Comparison of ENCODE assay signal across 15 cellular contexts in genomic region chr12:108532061-108532848, GRCh38. TPM values are rescaled to one million over a fixed set of nuclear protein-coding genes. Genes with fewer than 3 reads are reported as not detected.
DNase-seq lines count a peak whose midpoint lies in the region; TF ChIP-seq lines count a peak whose summit lies in the region.
"Had no signal": no experiment of that assay in that cellular context is flagged by ENCODE, and none has a peak within 500 bp of the region (broad histone marks: within the 10 kb centered on the region; RNA-seq: fewer than 3 reads in every experiment).

No MANE protein-coding gene starts in this region.

- CTCF ChIA-PET in HEK293 (lab: Yijun Ruan, JAX), result interaction anchor here (0.6 to 1.8 kb wide), 5 partner anchors 9 to 542 kb away, joined by 3 to 8 read pairs (median 4); no protein-coding TSS in a partner anchor

- POLR2A ChIA-PET in HEK293 (lab: Yijun Ruan, JAX), result interaction anchor here (0.6 to 1.3 kb wide), 3 partner anchors 17 to 28 kb away, joined by 3 to 7 read pairs (median 3); partner anchors contain the start of genes FICD and SART3

- H3K4me3 Mint-ChIP-seq in osteocyte (ENCODE audit: unreplicated experiment), result no peak overlapping the region
- H3K4me3 Mint-ChIP-seq: neural crest cell had no signal

- H3K27me3 Mint-ChIP-seq in osteocyte (ENCODE audit: unreplicated experiment), result no peaks in the 10 kb centered on the region

- H3K4me3 ChIP-seq in HEK293 (ENCODE audit: low read depth, low read length), result no peak overlapping the region
- H3K4me3 ChIP-seq: Peyer's patch, right atrium auricular region had no signal

- no peaks in the 10 kb centered on the region for H3K9me3 Mint-ChIP-seq in osteocyte (ENCODE audit: unreplicated experiment)
- H3K9me3 Mint-ChIP-seq: neural crest cell had no signal

- H3K9me3 ChIP-seq in HEK293 (ENCODE audit: control insufficient read depth, insufficient read depth, low read depth, low read length), result no peaks in the 10 kb centered on the region
- H3K9me3 ChIP-seq: Peyer's patch, right atrium auricular region had no signal

- no peak overlapping the region for H3K27ac Mint-ChIP-seq in osteocyte (ENCODE audit: unreplicated experiment)

- peaks cover 51% of the 10 kb centered on the region for H3K36me3 Mint-ChIP-seq in osteocyte (ENCODE audit: unreplicated experiment)

- H3K4me1 Mint-ChIP-seq in osteocyte (ENCODE audit: unreplicated experiment), result no peaks in the 10 kb centered on the region

- TF ChIP-seq CTCF in HEK293 (tag by site-specific recombination; IDR thresholded peaks at IDR 0.05) (no peak), osteocyte (IDR thresholded peaks at IDR 0.05) (no peak)

- peaks cover 8% of the 10 kb centered on the region for H3K4me1 ChIP-seq in HEK293 (ENCODE audit: control insufficient read depth, insufficient read depth, low read length)
- H3K4me1 ChIP-seq: Peyer's patch, right atrium auricular region had no signal

- H3K36me3 ChIP-seq in HEK293 (ENCODE audit: control insufficient read depth in 2 of 2, insufficient read depth in 1 of 2, low read length in 2 of 2), result peaks cover 58 to 84% of the 10 kb centered on the region in 2 experiments

- H3K27ac ChIP-seq in HEK293 (ENCODE audit: extremely low read depth, low read depth, low read length), result no peak overlapping the region
- no peak overlapping the region for H3K27ac ChIP-seq in caudate nucleus (ENCODE audit: low read depth, low read length)
- H3K27ac ChIP-seq: C4-2B, Peyer's patch, right atrium auricular region had no signal

- DNase-seq in NCI-H1417 treated with DMSO at 0.1 percent for 48 hours (lab: John Stamatoyannopoulos, UW) (peak; percentile 15), NCI-H526 treated with DMSO at 0.1 percent for 48 hours (lab: John Stamatoyannopoulos, UW) (peak; percentile 96), osteocyte (ENCODE audit: extremely low spot score, unreplicated experiment) (peak; percentile 78), caudate nucleus (lab: John Stamatoyannopoulos, UW) (no peak), SHP77 treated with DMSO at 0.1 percent for 48 hours (lab: John Stamatoyannopoulos, UW) (no peak), mesenteric fat pad (ENCODE audit: low spot score) (no peak)
- DNase-seq: activated effector memory CD4-positive, alpha-beta T cell treated with anti-CD3 and anti-CD28 coated beads, Interleukin-2, amount 50 U/mL, for 16 hours; dermis blood vessel endothelial cell; GOT3; head of caudate nucleus; Peyer's patch had no signal

TF ChIP-seq in HEK293, 187 proteins besides CTCF, POLR2A, EP300 and RAD21 (continues in another document):
- TF ChIP-seq REST (tag by site-specific recombination; IDR thresholded peaks at IDR 0.05) (0 out of 2 replicates have a peak, but pooled peaks have one; percentile 9), ZNF280C (tag by site-specific recombination; IDR thresholded peaks at IDR 0.05) (no peak), ZNF239 (tag by site-specific recombination; IDR thresholded peaks at IDR 0.05) (no peak), TRIM28 (IDR thresholded peaks at IDR 0.05; ENCODE audit: borderline replicate concordance, low read length) (no peak), ZNF510 (tag by site-specific recombination; IDR thresholded peaks at IDR 0.05; ENCODE audit: insufficient replicate concordance) (no peak), ZNF501 (tag by site-specific recombination; IDR thresholded peaks at IDR 0.05) (0 out of 2 replicates have a peak, but pooled peaks have one; percentile 54), KLF8 (tag by site-specific recombination; IDR thresholded peaks at IDR 0.05) (peak; percentile 62), ZNF629 (tag by site-specific recombination; IDR thresholded peaks at IDR 0.05) (peak; percentile 70), ZNF169 (tag by site-specific recombination; IDR thresholded peaks at IDR 0.05) (no peak), TCF7L2 (IDR thresholded peaks at IDR 0.05; ENCODE audit: borderline replicate concordance, low read depth, low read length) (no peak), PRDM10 (tag by site-specific recombination; IDR thresholded peaks at IDR 0.05) (peak; percentile 78), ZNF600 (tag by site-specific recombination; IDR thresholded peaks at IDR 0.05) (peak; percentile 80), ZNF114 (tag by site-specific recombination; IDR thresholded peaks at IDR 0.05) (no peak), ZNF292 (tag by site-specific recombination; IDR thresholded peaks at IDR 0.05; ENCODE audit: borderline replicate concordance, low read depth) (no peak), ZNF366 (tag by site-specific recombination; conservative IDR thresholded peaks at IDR 0.05) (no peak; the same call in none of the 2 replicates), SP2 (tag by site-specific recombination; IDR thresholded peaks at IDR 0.05) (no peak), ZNF777 (tag by site-specific recombination; IDR thresholded peaks at IDR 0.05; ENCODE audit: borderline replicate concordance) (no peak), ZNF274 (IDR thresholded peaks at IDR 0.05; ENCODE audit: low read length) (no peak), ZNF274 (tag by site-specific recombination; IDR thresholded peaks at IDR 0.05; ENCODE audit: borderline replicate concordance) (no peak), ZNF658 (tag by site-specific recombination; IDR thresholded peaks at IDR 0.05) (no peak), ZNF302 (tag by site-specific recombination; IDR thresholded peaks at IDR 0.05; ENCODE audit: low read depth) (no peak)

RNA-seq across cellular contexts. Expression of gene FICD, which starts 17.2 kb away (rescaled TPM):
- total RNA-seq in osteocyte (5.8 and 6.0 TPM in 2 replicates), mesenteric fat pad (14.1 TPM)

RNA-seq across cellular contexts. Expression of gene SART3, which starts 28.7 kb away (rescaled TPM):
- total RNA-seq in osteocyte (47.2 and 47.5 TPM in 2 replicates), mesenteric fat pad (43.5 TPM)

RNA-seq across cellular contexts. Expression of gene ISCU, which starts 30.1 kb away (rescaled TPM):
- total RNA-seq in osteocyte, result 93.9 and 103 TPM in 2 replicates
- total RNA-seq in mesenteric fat pad, result 156 TPM

Comparison
In these comparisons a context has a peak if more than half of its experiments do, and no peak if none do; other contexts are left out.
1. DNase-seq: peak in NCI-H1417 treated with DMSO at 0.1 percent for 48 hours (single experiment), NCI-H526 treated with DMSO at 0.1 percent for 48 hours (single experiment) and osteocyte (single experiment); none in caudate nucleus (0 of 61), SHP77 treated with DMSO at 0.1 percent for 48 hours (single experiment) and mesenteric fat pad (single experiment).